In the genomic region with DNA sequence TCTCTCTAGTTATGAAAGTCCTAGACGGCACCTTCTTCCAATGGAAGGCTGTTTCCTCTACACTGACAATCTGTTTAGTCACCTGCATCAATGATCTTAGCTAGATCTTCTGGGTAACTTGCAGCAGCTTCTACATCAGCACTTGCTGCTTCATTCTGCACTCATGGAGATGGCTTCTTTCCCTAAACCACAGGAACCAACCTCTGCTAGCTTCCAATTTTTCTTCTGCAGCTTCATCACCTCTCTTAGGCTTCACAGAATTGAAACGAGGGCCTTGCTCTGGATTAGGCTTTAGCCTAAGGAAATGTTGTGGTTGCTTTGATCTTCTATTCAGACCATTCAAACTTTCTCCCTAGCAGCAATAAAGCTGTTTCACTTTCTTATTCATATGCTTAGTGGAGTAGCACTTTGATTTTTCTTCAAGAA, we compare ENCODE assay signal across 1 cellular context.
TF ChIP-seq lines count a peak whose summit lies in the region.

No MANE protein-coding gene starts in this region.

TF ChIP-seq in GM12878, 131 proteins besides CTCF, POLR2A, EP300 and RAD21 (continued from another document):
- TF ChIP-seq, protein P1, sequence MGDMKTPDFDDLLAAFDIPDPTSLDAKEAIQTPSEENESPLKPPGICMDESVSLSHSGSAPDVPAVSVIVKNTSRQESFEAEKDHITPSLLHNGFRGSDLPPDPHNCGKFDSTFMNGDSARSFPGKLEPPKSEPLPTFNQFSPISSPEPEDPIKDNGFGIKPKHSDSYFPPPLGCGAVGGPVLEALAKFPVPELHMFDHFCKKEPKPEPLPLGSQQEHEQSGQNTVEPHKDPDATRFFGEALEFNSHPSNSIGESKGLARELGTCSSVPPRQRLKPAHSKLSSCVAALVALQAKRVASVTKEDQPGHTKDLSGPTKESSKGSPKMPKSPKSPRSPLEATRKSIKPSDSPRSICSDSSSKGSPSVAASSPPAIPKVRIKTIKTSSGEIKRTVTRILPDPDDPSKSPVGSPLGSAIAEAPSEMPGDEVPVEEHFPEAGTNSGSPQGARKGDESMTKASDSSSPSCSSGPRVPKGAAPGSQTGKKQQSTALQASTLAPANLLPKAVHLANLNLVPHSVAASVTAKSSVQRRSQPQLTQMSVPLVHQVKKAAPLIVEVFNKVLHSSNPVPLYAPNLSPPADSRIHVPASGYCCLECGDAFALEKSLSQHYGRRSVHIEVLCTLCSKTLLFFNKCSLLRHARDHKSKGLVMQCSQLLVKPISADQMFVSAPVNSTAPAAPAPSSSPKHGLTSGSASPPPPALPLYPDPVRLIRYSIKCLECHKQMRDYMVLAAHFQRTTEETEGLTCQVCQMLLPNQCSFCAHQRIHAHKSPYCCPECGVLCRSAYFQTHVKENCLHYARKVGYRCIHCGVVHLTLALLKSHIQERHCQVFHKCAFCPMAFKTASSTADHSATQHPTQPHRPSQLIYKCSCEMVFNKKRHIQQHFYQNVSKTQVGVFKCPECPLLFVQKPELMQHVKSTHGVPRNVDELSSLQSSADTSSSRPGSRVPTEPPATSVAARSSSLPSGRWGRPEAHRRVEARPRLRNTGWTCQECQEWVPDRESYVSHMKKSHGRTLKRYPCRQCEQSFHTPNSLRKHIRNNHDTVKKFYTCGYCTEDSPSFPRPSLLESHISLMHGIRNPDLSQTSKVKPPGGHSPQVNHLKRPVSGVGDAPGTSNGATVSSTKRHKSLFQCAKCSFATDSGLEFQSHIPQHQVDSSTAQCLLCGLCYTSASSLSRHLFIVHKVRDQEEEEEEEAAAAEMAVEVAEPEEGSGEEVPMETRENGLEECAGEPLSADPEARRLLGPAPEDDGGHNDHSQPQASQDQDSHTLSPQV (IDR thresholded peaks at IDR 0.05) = no peak
- TF ChIP-seq POLR2AphosphoS5 (IDR thresholded peaks at IDR 0.05; ENCODE audit: low read length) = peak; percentile 54; the same call in 1 of the 2 replicates
- 0 out of 2 replicates have a peak, but pooled peaks have one; percentile 30 for TF ChIP-seq ATF2 (IDR thresholded peaks at IDR 0.05; ENCODE audit: low read length)
- no peak for TF ChIP-seq YBX1 (IDR thresholded peaks at IDR 0.05)
- no peak for TF ChIP-seq GABPA (IDR thresholded peaks at IDR 0.05; ENCODE audit: low read depth)
- TF ChIP-seq NBN (IDR thresholded peaks at IDR 0.05) = no peak
- no peak for TF ChIP-seq ELK1 (IDR thresholded peaks at IDR 0.05; ENCODE audit: low read depth, low read length)
- TF ChIP-seq RUNX3 (IDR thresholded peaks at IDR 0.05; ENCODE audit: low read length) = peak; percentile 80
- TF ChIP-seq, protein P2, sequence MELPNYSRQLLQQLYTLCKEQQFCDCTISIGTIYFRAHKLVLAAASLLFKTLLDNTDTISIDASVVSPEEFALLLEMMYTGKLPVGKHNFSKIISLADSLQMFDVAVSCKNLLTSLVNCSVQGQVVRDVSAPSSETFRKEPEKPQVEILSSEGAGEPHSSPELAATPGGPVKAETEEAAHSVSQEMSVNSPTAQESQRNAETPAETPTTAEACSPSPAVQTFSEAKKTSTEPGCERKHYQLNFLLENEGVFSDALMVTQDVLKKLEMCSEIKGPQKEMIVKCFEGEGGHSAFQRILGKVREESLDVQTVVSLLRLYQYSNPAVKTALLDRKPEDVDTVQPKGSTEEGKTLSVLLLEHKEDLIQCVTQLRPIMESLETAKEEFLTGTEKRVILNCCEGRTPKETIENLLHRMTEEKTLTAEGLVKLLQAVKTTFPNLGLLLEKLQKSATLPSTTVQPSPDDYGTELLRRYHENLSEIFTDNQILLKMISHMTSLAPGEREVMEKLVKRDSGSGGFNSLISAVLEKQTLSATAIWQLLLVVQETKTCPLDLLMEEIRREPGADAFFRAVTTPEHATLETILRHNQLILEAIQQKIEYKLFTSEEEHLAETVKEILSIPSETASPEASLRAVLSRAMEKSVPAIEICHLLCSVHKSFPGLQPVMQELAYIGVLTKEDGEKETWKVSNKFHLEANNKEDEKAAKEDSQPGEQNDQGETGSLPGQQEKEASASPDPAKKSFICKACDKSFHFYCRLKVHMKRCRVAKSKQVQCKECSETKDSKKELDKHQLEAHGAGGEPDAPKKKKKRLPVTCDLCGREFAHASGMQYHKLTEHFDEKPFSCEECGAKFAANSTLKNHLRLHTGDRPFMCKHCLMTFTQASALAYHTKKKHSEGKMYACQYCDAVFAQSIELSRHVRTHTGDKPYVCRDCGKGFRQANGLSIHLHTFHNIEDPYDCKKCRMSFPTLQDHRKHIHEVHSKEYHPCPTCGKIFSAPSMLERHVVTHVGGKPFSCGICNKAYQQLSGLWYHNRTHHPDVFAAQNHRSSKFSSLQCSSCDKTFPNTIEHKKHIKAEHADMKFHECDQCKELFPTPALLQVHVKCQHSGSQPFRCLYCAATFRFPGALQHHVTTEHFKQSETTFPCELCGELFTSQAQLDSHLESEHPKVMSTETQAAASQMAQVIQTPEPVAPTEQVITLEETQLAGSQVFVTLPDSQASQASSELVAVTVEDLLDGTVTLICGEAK (IDR thresholded peaks at IDR 0.05; ENCODE audit: borderline replicate concordance) = no peak
- TF ChIP-seq PKNOX1 (IDR thresholded peaks at IDR 0.05) = no peak
- no peak for TF ChIP-seq SP1 (IDR thresholded peaks at IDR 0.05; ENCODE audit: low read depth, low read length)
- no peak for TF ChIP-seq CBX5 (IDR thresholded peaks at IDR 0.05; ENCODE audit: low read depth)
- TF ChIP-seq RB1 (IDR thresholded peaks at IDR 0.05; ENCODE audit: borderline replicate concordance) = no peak
- no peak for TF ChIP-seq ZNF207 (IDR thresholded peaks at IDR 0.05; ENCODE audit: borderline replicate concordance)
- no peak for TF ChIP-seq SMARCA5 (IDR thresholded peaks at IDR 0.05)
- TF ChIP-seq EED (IDR thresholded peaks at IDR 0.05; ENCODE audit: low read depth) = 0 out of 2 replicates have a peak, but pooled peaks have one; percentile 19
- TF ChIP-seq NFIC (IDR thresholded peaks at IDR 0.05; ENCODE audit: low read depth, low read length) = 0 out of 2 replicates have a peak, but pooled peaks have one; percentile 16
- TF ChIP-seq HCFC1 (IDR thresholded peaks at IDR 0.05; ENCODE audit: low read length) = no peak
- no peak for TF ChIP-seq ETV6 (conservative IDR thresholded peaks at IDR 0.05 in 1 of 2, IDR thresholded peaks at IDR 0.05 in 1 of 2; ENCODE audit: borderline replicate concordance in 1 of 2, low read depth in 1 of 2)
- TF ChIP-seq TCF7 (IDR thresholded peaks at IDR 0.05; ENCODE audit: borderline replicate concordance) = peak; percentile 89
- TF ChIP-seq RAD51 (IDR thresholded peaks at IDR 0.05) = no peak
